ENCODE assay signal across 1 cellular context in genomic region chr9:6008169-6008979, GRCh38.
TF ChIP-seq lines count a peak whose summit lies in the region.

No MANE protein-coding gene starts in this region.

TF ChIP-seq in HepG2, 621 proteins besides CTCF, POLR2A, EP300 and RAD21 (continued from another document and continues in another):
- TF ChIP-seq, protein P1, sequence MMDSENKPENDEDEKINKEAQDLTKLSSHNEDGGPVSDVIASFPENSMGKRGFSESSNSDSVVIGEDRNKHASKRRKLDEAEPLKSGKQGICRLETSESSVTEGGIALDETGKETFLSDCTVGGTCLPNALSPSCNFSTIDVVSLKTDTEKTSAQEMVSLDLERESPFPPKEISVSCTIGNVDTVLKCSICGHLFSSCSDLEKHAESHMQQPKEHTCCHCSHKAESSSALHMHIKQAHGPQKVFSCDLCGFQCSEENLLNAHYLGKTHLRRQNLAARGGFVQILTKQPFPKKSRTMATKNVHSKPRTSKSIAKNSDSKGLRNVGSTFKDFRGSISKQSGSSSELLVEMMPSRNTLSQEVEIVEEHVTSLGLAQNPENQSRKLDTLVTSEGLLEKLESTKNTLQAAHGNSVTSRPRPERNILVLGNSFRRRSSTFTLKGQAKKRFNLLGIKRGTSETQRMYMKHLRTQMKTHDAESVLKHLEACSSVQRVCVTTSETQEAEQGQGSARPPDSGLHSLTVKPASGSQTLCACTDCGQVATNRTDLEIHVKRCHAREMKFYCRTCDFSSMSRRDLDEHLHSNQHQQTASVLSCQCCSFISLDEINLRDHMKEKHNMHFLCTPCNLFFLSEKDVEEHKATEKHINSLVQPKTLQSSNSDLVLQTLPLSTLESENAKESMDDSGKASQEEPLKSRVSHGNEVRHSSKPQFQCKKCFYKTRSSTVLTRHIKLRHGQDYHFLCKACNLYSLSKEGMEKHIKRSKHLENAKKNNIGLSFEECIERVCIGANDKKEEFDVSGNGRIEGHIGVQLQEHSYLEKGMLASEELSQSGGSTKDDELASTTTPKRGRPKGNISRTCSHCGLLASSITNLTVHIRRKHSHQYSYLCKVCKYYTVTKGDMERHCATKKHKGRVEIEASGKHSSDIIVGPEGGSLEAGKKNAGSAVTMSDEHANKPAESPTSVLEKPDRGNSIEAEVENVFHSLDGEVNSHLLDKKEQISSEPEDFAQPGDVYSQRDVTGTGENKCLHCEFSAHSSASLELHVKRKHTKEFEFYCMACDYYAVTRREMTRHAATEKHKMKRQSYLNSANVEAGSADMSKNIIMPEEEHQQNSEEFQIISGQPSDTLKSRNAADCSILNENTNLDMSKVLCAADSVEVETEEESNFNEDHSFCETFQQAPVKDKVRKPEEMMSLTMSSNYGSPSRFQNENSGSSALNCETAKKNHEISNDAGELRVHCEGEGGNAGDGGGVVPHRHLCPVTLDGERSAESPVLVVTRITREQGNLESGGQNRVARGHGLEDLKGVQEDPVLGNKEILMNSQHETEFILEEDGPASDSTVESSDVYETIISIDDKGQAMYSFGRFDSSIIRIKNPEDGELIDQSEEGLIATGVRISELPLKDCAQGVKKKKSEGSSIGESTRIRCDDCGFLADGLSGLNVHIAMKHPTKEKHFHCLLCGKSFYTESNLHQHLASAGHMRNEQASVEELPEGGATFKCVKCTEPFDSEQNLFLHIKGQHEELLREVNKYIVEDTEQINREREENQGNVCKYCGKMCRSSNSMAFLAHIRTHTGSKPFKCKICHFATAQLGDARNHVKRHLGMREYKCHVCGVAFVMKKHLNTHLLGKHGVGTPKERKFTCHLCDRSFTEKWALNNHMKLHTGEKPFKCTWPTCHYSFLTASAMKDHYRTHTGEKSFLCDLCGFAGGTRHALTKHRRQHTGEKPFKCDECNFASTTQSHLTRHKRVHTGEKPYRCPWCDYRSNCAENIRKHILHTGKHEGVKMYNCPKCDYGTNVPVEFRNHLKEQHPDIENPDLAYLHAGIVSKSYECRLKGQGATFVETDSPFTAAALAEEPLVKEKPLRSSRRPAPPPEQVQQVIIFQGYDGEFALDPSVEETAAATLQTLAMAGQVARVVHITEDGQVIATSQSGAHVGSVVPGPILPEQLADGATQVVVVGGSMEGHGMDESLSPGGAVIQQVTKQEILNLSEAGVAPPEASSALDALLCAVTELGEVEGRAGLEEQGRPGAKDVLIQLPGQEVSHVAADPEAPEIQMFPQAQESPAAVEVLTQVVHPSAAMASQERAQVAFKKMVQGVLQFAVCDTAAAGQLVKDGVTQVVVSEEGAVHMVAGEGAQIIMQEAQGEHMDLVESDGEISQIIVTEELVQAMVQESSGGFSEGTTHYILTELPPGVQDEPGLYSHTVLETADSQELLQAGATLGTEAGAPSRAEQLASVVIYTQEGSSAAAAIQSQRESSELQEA (CRISPR knock-in tag; IDR thresholded peaks at IDR 0.05; ENCODE audit: not compliant biosample characterization) = no peak
- TF ChIP-seq HMGXB3 (CRISPR knock-in tag; IDR thresholded peaks at IDR 0.05; ENCODE audit: borderline replicate concordance) = peak; percentile 96
- TF ChIP-seq, protein P2, sequence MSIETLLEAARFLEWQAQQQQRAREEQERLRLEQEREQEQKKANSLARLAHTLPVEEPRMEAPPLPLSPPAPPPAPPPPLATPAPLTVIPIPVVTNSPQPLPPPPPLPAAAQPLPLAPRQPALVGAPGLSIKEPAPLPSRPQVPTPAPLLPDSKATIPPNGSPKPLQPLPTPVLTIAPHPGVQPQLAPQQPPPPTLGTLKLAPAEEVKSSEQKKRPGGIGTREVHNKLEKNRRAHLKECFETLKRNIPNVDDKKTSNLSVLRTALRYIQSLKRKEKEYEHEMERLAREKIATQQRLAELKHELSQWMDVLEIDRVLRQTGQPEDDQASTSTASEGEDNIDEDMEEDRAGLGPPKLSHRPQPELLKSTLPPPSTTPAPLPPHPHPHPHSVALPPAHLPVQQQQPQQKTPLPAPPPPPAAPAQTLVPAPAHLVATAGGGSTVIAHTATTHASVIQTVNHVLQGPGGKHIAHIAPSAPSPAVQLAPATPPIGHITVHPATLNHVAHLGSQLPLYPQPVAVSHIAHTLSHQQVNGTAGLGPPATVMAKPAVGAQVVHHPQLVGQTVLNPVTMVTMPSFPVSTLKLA (IDR thresholded peaks at IDR 0.05) = 0 out of 2 replicates have a peak, but pooled peaks have one; percentile 8
- TF ChIP-seq NFYC (CRISPR knock-in tag; IDR thresholded peaks at IDR 0.05) = peak; percentile 76
- 0 out of 2 replicates have a peak, but pooled peaks have one; percentile 6 for TF ChIP-seq SPEN (CRISPR knock-in tag; IDR thresholded peaks at IDR 0.05; ENCODE audit: low read depth)
- TF ChIP-seq SP1 (IDR thresholded peaks at IDR 0.05) = no peak
- TF ChIP-seq SP1 (CRISPR knock-in tag; IDR thresholded peaks at IDR 0.05) = peak; percentile 59
- TF ChIP-seq POGZ (CRISPR knock-in tag; IDR thresholded peaks at IDR 0.05) = peak; percentile 41; the same call in 1 of the 2 replicates
- peak; percentile 15; the same call in 1 of the 2 replicates for TF ChIP-seq KDM3A (CRISPR knock-in tag; IDR thresholded peaks at IDR 0.05; ENCODE audit: low read depth)
- no peak for TF ChIP-seq HNRNPUL1 (IDR thresholded peaks at IDR 0.05; ENCODE audit: low read depth, low read length)
- TF ChIP-seq, protein P3, sequence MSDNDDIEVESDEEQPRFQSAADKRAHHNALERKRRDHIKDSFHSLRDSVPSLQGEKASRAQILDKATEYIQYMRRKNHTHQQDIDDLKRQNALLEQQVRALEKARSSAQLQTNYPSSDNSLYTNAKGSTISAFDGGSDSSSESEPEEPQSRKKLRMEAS (IDR thresholded peaks at IDR 0.05) = peak; percentile 12; the same call in 1 of the 2 replicates
- peak; percentile 57 for TF ChIP-seq ELF1 (CRISPR knock-in tag; IDR thresholded peaks at IDR 0.05)
- TF ChIP-seq PCBP1 (IDR thresholded peaks at IDR 0.05; ENCODE audit: borderline replicate concordance, low read depth, low read length) = 0 out of 2 replicates have a peak, but pooled peaks have one; percentile 41
- TF ChIP-seq SRSF1 (optimal IDR thresholded peaks at IDR 0.05; ENCODE audit: low read depth, low read length) = peak; percentile 67
- TF ChIP-seq GABPB1 (CRISPR knock-in tag; IDR thresholded peaks at IDR 0.05) = peak; percentile 59
- peak; percentile 41; the same call in 1 of the 2 replicates for TF ChIP-seq KMT2A (CRISPR knock-in tag; IDR thresholded peaks at IDR 0.05)
- TF ChIP-seq, protein P4, sequence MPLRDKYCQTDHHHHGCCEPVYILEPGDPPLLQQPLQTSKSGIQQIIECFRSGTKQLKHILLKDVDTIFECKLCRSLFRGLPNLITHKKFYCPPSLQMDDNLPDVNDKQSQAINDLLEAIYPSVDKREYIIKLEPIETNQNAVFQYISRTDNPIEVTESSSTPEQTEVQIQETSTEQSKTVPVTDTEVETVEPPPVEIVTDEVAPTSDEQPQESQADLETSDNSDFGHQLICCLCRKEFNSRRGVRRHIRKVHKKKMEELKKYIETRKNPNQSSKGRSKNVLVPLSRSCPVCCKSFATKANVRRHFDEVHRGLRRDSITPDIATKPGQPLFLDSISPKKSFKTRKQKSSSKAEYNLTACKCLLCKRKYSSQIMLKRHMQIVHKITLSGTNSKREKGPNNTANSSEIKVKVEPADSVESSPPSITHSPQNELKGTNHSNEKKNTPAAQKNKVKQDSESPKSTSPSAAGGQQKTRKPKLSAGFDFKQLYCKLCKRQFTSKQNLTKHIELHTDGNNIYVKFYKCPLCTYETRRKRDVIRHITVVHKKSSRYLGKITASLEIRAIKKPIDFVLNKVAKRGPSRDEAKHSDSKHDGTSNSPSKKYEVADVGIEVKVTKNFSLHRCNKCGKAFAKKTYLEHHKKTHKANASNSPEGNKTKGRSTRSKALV (CRISPR knock-in tag; IDR thresholded peaks at IDR 0.05) = no peak
- 0 out of 2 replicates have a peak, but pooled peaks have one; percentile 30 for TF ChIP-seq GATAD2A (CRISPR knock-in tag; IDR thresholded peaks at IDR 0.05)
- no peak for TF ChIP-seq RBAK (CRISPR knock-in tag; IDR thresholded peaks at IDR 0.05)
- TF ChIP-seq SMAD9 (CRISPR knock-in tag; IDR thresholded peaks at IDR 0.05) = no peak
- no peak for TF ChIP-seq TOE1 (CRISPR knock-in tag; IDR thresholded peaks at IDR 0.05)
- peak; percentile 76; the same call in 1 of the 2 replicates for TF ChIP-seq PHF8 (CRISPR knock-in tag; IDR thresholded peaks at IDR 0.05)
- TF ChIP-seq, protein P5, sequence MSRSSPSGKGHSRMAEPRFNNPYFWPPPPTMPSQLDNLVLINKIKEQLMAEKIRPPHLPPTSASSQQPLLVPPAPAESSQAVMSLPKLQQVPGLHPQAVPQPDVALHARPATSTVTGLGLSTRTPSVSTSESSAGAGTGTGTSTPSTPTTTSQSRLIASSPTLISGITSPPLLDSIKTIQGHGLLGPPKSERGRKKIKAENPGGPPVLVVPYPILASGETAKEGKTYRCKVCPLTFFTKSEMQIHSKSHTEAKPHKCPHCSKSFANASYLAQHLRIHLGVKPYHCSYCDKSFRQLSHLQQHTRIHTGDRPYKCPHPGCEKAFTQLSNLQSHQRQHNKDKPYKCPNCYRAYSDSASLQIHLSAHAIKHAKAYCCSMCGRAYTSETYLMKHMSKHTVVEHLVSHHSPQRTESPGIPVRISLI (CRISPR knock-in tag; IDR thresholded peaks at IDR 0.05; ENCODE audit: borderline replicate concordance) = peak; percentile 57; the same call in 1 of the 2 replicates
- TF ChIP-seq, protein P6, sequence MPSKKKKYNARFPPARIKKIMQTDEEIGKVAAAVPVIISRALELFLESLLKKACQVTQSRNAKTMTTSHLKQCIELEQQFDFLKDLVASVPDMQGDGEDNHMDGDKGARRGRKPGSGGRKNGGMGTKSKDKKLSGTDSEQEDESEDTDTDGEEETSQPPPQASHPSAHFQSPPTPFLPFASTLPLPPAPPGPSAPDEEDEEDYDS (CRISPR knock-in tag; IDR thresholded peaks at IDR 0.05) = peak; percentile 46; the same call in 1 of the 2 replicates
- no peak for TF ChIP-seq ZBTB3 (CRISPR knock-in tag; IDR thresholded peaks at IDR 0.05; ENCODE audit: borderline replicate concordance, low read depth)
- peak; percentile 94 for TF ChIP-seq ZSCAN25 (CRISPR knock-in tag; IDR thresholded peaks at IDR 0.05)
- peak; percentile 73 for TF ChIP-seq SAP130 (CRISPR knock-in tag; IDR thresholded peaks at IDR 0.05; ENCODE audit: low read depth)
- TF ChIP-seq ZNF235 (CRISPR knock-in tag; IDR thresholded peaks at IDR 0.05; ENCODE audit: borderline replicate concordance) = peak; percentile 2; the same call in 1 of the 2 replicates
- TF ChIP-seq POLR2AphosphoS5 (IDR thresholded peaks at IDR 0.05; ENCODE audit: low read depth, low read length) = peak; percentile 75
- peak; percentile 58; the same call in 1 of the 2 replicates for TF ChIP-seq HOXA3 (CRISPR knock-in tag; IDR thresholded peaks at IDR 0.05)
- TF ChIP-seq ZNF790 (CRISPR knock-in tag; IDR thresholded peaks at IDR 0.05; ENCODE audit: borderline replicate concordance) = no peak
- TF ChIP-seq ARID3A (IDR thresholded peaks at IDR 0.05; ENCODE audit: low read depth, low read length) = peak; percentile 52; the same call in 1 of the 2 replicates
- TF ChIP-seq YY1 (IDR thresholded peaks at IDR 0.05; ENCODE audit: insufficient read depth, insufficient replicate concordance, low read depth, low read length) = peak; percentile 51
- peak; percentile 72; the same call in 1 of the 2 replicates for TF ChIP-seq YEATS2 (CRISPR knock-in tag; IDR thresholded peaks at IDR 0.05; ENCODE audit: borderline replicate concordance)
- peak; percentile 65 for TF ChIP-seq ELF3 (CRISPR knock-in tag; IDR thresholded peaks at IDR 0.05)
- peak in 1 of 2 experiments; percentile 67; a peak in 1 of 4 replicates for TF ChIP-seq KLF16 (CRISPR knock-in tag; IDR thresholded peaks at IDR 0.05)
- TF ChIP-seq, protein P7, sequence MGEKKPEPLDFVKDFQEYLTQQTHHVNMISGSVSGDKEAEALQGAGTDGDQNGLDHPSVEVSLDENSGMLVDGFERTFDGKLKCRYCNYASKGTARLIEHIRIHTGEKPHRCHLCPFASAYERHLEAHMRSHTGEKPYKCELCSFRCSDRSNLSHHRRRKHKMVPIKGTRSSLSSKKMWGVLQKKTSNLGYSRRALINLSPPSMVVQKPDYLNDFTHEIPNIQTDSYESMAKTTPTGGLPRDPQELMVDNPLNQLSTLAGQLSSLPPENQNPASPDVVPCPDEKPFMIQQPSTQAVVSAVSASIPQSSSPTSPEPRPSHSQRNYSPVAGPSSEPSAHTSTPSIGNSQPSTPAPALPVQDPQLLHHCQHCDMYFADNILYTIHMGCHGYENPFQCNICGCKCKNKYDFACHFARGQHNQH (CRISPR knock-in tag; IDR thresholded peaks at IDR 0.05) = 0 out of 2 replicates have a peak, but pooled peaks have one; percentile 29
- no peak for TF ChIP-seq GTF3A (CRISPR knock-in tag; conservative IDR thresholded peaks at IDR 0.05)
- peak; percentile 64; the same call in 1 of the 2 replicates for TF ChIP-seq FOXK1 (CRISPR knock-in tag; IDR thresholded peaks at IDR 0.05; ENCODE audit: borderline replicate concordance, low read depth)
